ENCODE assay signal across 12 cellular contexts in the genomic region with DNA sequence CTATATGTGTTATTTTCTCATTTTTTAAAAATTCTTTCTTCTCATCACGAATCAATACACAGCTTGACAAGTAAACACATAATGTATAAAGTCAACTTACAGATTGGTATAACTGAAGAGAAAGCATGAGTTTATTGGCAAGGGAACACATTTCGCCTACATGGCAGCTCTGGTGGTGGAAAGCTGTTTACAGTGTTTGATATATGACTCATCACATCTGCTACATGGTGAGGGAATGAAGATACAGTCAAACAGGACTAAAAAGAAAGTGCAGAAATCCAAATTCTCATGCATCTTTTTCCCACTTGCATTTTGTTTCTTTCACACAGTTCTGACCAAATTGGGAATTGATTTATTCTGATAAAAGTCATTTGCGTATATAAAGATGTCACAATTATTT.
A peak's percentile ranks its signal among the peaks of the same experiment; 100 is the strongest.
DNase-seq lines count a peak whose midpoint lies in the region; ATAC-seq, FAIRE-seq and TF ChIP-seq lines count a peak whose summit lies in the region.
"Had no signal": no experiment of that assay in that cellular context is flagged by ENCODE, and none has a peak within 500 bp of the region (broad histone marks: within the 10 kb centered on the region; RNA-seq: fewer than 3 reads in every experiment).

No MANE protein-coding gene starts in this region.

- H2BK5ac ChIP-seq in IMR-90 (ENCODE audit: low read depth, low read length, poor library complexity, severe bottlenecking), result peak overlapping the region; percentile 49

- H4K20me1 ChIP-seq in IMR-90 (ENCODE audit: insufficient read depth, low read length) (no peaks in the 10 kb centered on the region), PC-9 (ENCODE audit: insufficient read depth) (no peaks in the 10 kb centered on the region)

- no peaks in the 10 kb centered on the region for H3F3A ChIP-seq in PC-9 (ENCODE audit: insufficient read depth, low read depth)

- H4K8ac ChIP-seq in IMR-90 (ENCODE audit: low read depth in 2 of 2, low read length in 2 of 2), result no peak overlapping the region

- H3K36me3 ChIP-seq in IMR-90 (ENCODE audit: control insufficient read depth, insufficient read depth, low read length) (no peaks in the 10 kb centered on the region), bronchial epithelial cell (ENCODE audit: control insufficient read depth, insufficient read depth, low read length) (no peaks in the 10 kb centered on the region), PC-9 (ENCODE audit: low read depth) (no peaks in the 10 kb centered on the region)
- H3K36me3 ChIP-seq: adrenal gland had no signal

- TF ChIP-seq CTCF in IMR-90 (conservative IDR thresholded peaks at IDR 0.05; ENCODE audit: low read depth, low read length) (no peak), bronchial epithelial cell (IDR thresholded peaks at IDR 0.05; ENCODE audit: insufficient read depth, low read length, severe bottlenecking) (no peak), PC-9 (conservative IDR thresholded peaks at IDR 0.05) (no peak)

- POLR2A ChIA-PET in IMR-90 (lab: Charles Lee; ENCODE audit: unreplicated experiment) (no interaction called here), PC-9 (lab: Charles Lee; ENCODE audit: unreplicated experiment) (no interaction called here)

- H3K56ac ChIP-seq in IMR-90 (ENCODE audit: extremely low read depth, insufficient read depth, low read length), result no peak overlapping the region

- no peaks in the 10 kb centered on the region for H3K27me3 ChIP-seq in IMR-90 (ENCODE audit: control insufficient read depth, insufficient read depth, low read length)
- H3K27me3 ChIP-seq in bronchial epithelial cell (ENCODE audit: control insufficient read depth, insufficient read depth, low read length), result no peaks in the 10 kb centered on the region
- no peaks in the 10 kb centered on the region for H3K27me3 ChIP-seq in PC-9 (ENCODE audit: insufficient read depth, low read depth)
- H3K27me3 ChIP-seq: adrenal gland had no signal

- no peak for TF ChIP-seq RAD21 in IMR-90 (IDR thresholded peaks at IDR 0.05; ENCODE audit: low read length)

- no peak overlapping the region for H3K9ac ChIP-seq in IMR-90 (ENCODE audit: low read depth, low read length)

- peaks cover 4% of the 10 kb centered on the region; the same call in 1 of the 2 replicates for H3K9me1 ChIP-seq in IMR-90 (ENCODE audit: insufficient read depth, low read length)

- H3K79me2 ChIP-seq in PC-9 (ENCODE audit: low read depth), result no peaks in the 10 kb centered on the region

- H3K23ac ChIP-seq in IMR-90 (ENCODE audit: low read depth, low read length), result no peak overlapping the region

- no peak overlapping the region for H4K91ac ChIP-seq in IMR-90 (ENCODE audit: insufficient read depth, low read depth, low read length)

- FAIRE-seq in bronchial epithelial cell (lab: Jason Lieb, UNC), result no peak

- dilution Hi-C loops in IMR-90 (cut with HindIII; ENCODE audit: low sequenced_read_pairs, unreplicated experiment), result no loop called here

- TF ChIP-seq POLR2A in IMR-90 (IDR thresholded peaks at IDR 0.05; ENCODE audit: low read depth, low read length), result no peak

- no peak overlapping the region for H3K4ac ChIP-seq in IMR-90 (ENCODE audit: low read depth, low read length)

- H2AK5ac ChIP-seq in IMR-90 (ENCODE audit: low read depth, low read length), result no peak overlapping the region

- H3K4me1 ChIP-seq in IMR-90 (ENCODE audit: control insufficient read depth, insufficient read depth, low read length) (no peaks in the 10 kb centered on the region), PC-9 (replicated peaks; ENCODE audit: insufficient read depth) (no peaks in the 10 kb centered on the region)
- H3K4me1 ChIP-seq: adrenal gland had no signal

- intact Hi-C loops in IMR-90 (cut with micrococcal nuclease), result no loop called here
- intact Hi-C loops in PC-9 (cut with micrococcal nuclease; ENCODE audit: unreplicated experiment), result no loop called here

- ATAC-seq in IMR-90 (ENCODE audit: low read depth) (peak; percentile 97), HG02678 (IDR thresholded peaks at IDR 0.05; ENCODE audit: unreplicated experiment) (no peak), HG03196 (IDR thresholded peaks at IDR 0.05; ENCODE audit: unreplicated experiment) (no peak)
- ATAC-seq: esophagus mucosa, right cardiac atrium had no signal

- H3K14ac ChIP-seq in IMR-90 (replicated peaks; ENCODE audit: low read depth, low read length), result no peak overlapping the region

- WGBS in IMR-90 (ENCODE audit: extremely low coverage in 2 of 2, insufficient read length in 1 of 2), 2 experiments, result no CpG with 5 or more reads among the region's 3 CpGs

- H2BK120ac ChIP-seq in IMR-90 (ENCODE audit: low read depth, low read length), result no peak overlapping the region

- H3K4me3 ChIP-seq in IMR-90 (ENCODE audit: insufficient read depth, low read depth, low read length) (no peak overlapping the region), bronchial epithelial cell (ENCODE audit: low read depth, low read length) (no peak overlapping the region), PC-9 (no peak overlapping the region)
- H3K4me3 ChIP-seq: adrenal gland had no signal

- no peak overlapping the region for H3K27ac ChIP-seq in IMR-90 (ENCODE audit: insufficient read depth, low read length)
- no peak overlapping the region for H3K27ac ChIP-seq in PC-9
- H3K27ac ChIP-seq: adrenal gland had no signal

- H3K18ac ChIP-seq in IMR-90 (ENCODE audit: low read depth, low read length), result no peak overlapping the region

- BruUV-seq in IMR-90 (replicated peaks; lab: Mats Ljungman, UMichigan) (no TSS peak), PC-9 (replicated peaks; lab: Mats Ljungman, UMichigan) (no TSS peak)

- H2AFZ ChIP-seq in IMR-90 (replicated peaks; ENCODE audit: low read length, poor library complexity) (no peak overlapping the region), PC-9 (no peak overlapping the region)

- no peak overlapping the region for H2BK15ac ChIP-seq in IMR-90 (ENCODE audit: low read depth, low read length)

- no peaks in the 10 kb centered on the region for H3K9me3 ChIP-seq in IMR-90 (ENCODE audit: control insufficient read depth, insufficient read depth, low read length)
- no peaks in the 10 kb centered on the region for H3K9me3 ChIP-seq in PC-9 (ENCODE audit: insufficient read depth, low read depth)
- H3K9me3 ChIP-seq: adrenal gland had no signal

- H4K5ac ChIP-seq in IMR-90 (ENCODE audit: low read depth, low read length), result no peak overlapping the region

- H2AK9ac ChIP-seq in IMR-90 (replicated peaks; ENCODE audit: low read depth, low read length, poor library complexity), result no peak overlapping the region

- no peaks in the 10 kb centered on the region for H3K79me1 ChIP-seq in IMR-90 (ENCODE audit: low read depth in 1 of 2, low read length in 2 of 2)

- DNase-seq in COLO829 (ENCODE audit: low spot score), result peak; percentile 42
- DNase-seq in IMR-90, result peak; percentile 93
- DNase-seq in bronchial epithelial cell (ENCODE audit: low read depth), result peak; percentile 66
- peak; percentile 76 for DNase-seq in non-pigmented ciliary epithelial cell (ENCODE audit: low read depth)
- DNase-seq in effector CD4-positive, alpha-beta T cell, result no peak
- DNase-seq in PC-9, result no peak
- DNase-seq: adrenal gland, DMS79, right cardiac atrium had no signal

- H3K4me2 ChIP-seq in IMR-90 (ENCODE audit: low read depth, low read length) (peak overlapping the region; percentile 27; the same call in 1 of the 2 replicates), PC-9 (no peak overlapping the region)

- in situ Hi-C loops in IMR-90 (cut with MboI; ENCODE audit: low sequenced_read_pairs), result no loop called here

- no peak overlapping the region for H2BK20ac ChIP-seq in IMR-90 (ENCODE audit: low read depth, low read length)

- H3K9me2 ChIP-seq in PC-9 (ENCODE audit: insufficient read depth), result no peaks in the 10 kb centered on the region

- CTCF ChIA-PET in IMR-90 (lab: Yijun Ruan, JAX) (interaction anchor here (0.6 to 2.1 kb wide), 3 partner anchors 13 to 81 kb away, joined by 3 to 6 read pairs (median 3); no protein-coding TSS in a partner anchor), PC-9 (lab: Charles Lee) (no interaction called here)

TF ChIP-seq in IMR-90, 13 proteins besides CTCF, POLR2A, EP300 and RAD21:
- TF ChIP-seq SMC3 (IDR thresholded peaks at IDR 0.05; ENCODE audit: low read depth, low read length), result no peak
- TF ChIP-seq, protein P1, sequence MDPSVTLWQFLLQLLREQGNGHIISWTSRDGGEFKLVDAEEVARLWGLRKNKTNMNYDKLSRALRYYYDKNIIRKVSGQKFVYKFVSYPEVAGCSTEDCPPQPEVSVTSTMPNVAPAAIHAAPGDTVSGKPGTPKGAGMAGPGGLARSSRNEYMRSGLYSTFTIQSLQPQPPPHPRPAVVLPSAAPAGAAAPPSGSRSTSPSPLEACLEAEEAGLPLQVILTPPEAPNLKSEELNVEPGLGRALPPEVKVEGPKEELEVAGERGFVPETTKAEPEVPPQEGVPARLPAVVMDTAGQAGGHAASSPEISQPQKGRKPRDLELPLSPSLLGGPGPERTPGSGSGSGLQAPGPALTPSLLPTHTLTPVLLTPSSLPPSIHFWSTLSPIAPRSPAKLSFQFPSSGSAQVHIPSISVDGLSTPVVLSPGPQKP (IDR thresholded peaks at IDR 0.05; ENCODE audit: borderline replicate concordance, low read depth, low read length), result no peak
- peak; percentile 97 for TF ChIP-seq FOS (IDR thresholded peaks at IDR 0.05; ENCODE audit: low read depth, low read length)
- peak; percentile 57 for TF ChIP-seq MAFK (IDR thresholded peaks at IDR 0.05; ENCODE audit: low read depth, low read length)
- peak; percentile 57 for TF ChIP-seq NFE2L2 (IDR thresholded peaks at IDR 0.05; ENCODE audit: low read depth, low read length)
- no peak for TF ChIP-seq CHD1 (IDR thresholded peaks at IDR 0.05; ENCODE audit: low read depth, low read length)
- peak; percentile 57; the same call in 1 of the 2 replicates for TF ChIP-seq BHLHE40 (IDR thresholded peaks at IDR 0.05; ENCODE audit: low read depth, low read length)

Comparison
In these comparisons a context has a peak if more than half of its experiments do, and no peak if none do; other contexts are left out.
1. DNase-seq: peak in COLO829 (single experiment), IMR-90 (single experiment), bronchial epithelial cell (single experiment) and non-pigmented ciliary epithelial cell (single experiment); none in effector CD4-positive, alpha-beta T cell (single experiment) and PC-9 (0 of 2).